In genomic region chr1:36397378-36398230, GRCh38 we compare ENCODE assay signal across 1 cellular context.
TF ChIP-seq lines count a peak whose summit lies in the region.

TSS of gene LSM10 (minus strand) at chr1:36397908. CDS start at chr1:36394129, 3,779 bp downstream.

TF ChIP-seq in HepG2, 621 proteins besides CTCF, POLR2A, EP300 and RAD21 (continued from another document and continues in another):
- TF ChIP-seq ZNF263 (CRISPR knock-in tag; IDR thresholded peaks at IDR 0.05): peak; percentile 79
- TF ChIP-seq ZNF570 (CRISPR knock-in tag; IDR thresholded peaks at IDR 0.05; ENCODE audit: borderline replicate concordance): no peak
- TF ChIP-seq SOX5 (CRISPR knock-in tag; IDR thresholded peaks at IDR 0.05; ENCODE audit: borderline replicate concordance): peak; percentile 21; the same call in 1 of the 2 replicates
- peak; percentile 87 for TF ChIP-seq ZNF24 (IDR thresholded peaks at IDR 0.05)
- peak; percentile 53; the same call in 1 of the 2 replicates for TF ChIP-seq KLF11 (CRISPR knock-in tag; IDR thresholded peaks at IDR 0.05)
- TF ChIP-seq, protein P1, sequence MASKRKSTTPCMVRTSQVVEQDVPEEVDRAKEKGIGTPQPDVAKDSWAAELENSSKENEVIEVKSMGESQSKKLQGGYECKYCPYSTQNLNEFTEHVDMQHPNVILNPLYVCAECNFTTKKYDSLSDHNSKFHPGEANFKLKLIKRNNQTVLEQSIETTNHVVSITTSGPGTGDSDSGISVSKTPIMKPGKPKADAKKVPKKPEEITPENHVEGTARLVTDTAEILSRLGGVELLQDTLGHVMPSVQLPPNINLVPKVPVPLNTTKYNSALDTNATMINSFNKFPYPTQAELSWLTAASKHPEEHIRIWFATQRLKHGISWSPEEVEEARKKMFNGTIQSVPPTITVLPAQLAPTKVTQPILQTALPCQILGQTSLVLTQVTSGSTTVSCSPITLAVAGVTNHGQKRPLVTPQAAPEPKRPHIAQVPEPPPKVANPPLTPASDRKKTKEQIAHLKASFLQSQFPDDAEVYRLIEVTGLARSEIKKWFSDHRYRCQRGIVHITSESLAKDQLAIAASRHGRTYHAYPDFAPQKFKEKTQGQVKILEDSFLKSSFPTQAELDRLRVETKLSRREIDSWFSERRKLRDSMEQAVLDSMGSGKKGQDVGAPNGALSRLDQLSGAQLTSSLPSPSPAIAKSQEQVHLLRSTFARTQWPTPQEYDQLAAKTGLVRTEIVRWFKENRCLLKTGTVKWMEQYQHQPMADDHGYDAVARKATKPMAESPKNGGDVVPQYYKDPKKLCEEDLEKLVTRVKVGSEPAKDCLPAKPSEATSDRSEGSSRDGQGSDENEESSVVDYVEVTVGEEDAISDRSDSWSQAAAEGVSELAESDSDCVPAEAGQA (IDR thresholded peaks at IDR 0.05; ENCODE audit: low read depth): no peak; the same call in 1 of the 2 replicates
- TF ChIP-seq, protein P1 (CRISPR knock-in tag; IDR thresholded peaks at IDR 0.05; ENCODE audit: borderline replicate concordance): peak; percentile 50; the same call in 1 of the 2 replicates
- TF ChIP-seq GABPB1 (CRISPR knock-in tag; IDR thresholded peaks at IDR 0.05): peak; percentile 90
- TF ChIP-seq, protein P2, sequence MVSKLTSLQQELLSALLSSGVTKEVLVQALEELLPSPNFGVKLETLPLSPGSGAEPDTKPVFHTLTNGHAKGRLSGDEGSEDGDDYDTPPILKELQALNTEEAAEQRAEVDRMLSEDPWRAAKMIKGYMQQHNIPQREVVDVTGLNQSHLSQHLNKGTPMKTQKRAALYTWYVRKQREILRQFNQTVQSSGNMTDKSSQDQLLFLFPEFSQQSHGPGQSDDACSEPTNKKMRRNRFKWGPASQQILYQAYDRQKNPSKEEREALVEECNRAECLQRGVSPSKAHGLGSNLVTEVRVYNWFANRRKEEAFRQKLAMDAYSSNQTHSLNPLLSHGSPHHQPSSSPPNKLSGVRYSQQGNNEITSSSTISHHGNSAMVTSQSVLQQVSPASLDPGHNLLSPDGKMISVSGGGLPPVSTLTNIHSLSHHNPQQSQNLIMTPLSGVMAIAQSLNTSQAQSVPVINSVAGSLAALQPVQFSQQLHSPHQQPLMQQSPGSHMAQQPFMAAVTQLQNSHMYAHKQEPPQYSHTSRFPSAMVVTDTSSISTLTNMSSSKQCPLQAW (CRISPR knock-in tag; IDR thresholded peaks at IDR 0.05): peak; percentile 72; the same call in 1 of the 2 replicates
- no peak; the same call in 1 of the 2 replicates for TF ChIP-seq TFDP1 (CRISPR knock-in tag; IDR thresholded peaks at IDR 0.05; ENCODE audit: borderline replicate concordance)
- peak; percentile 87 for TF ChIP-seq ZGPAT (CRISPR knock-in tag; IDR thresholded peaks at IDR 0.05)
- TF ChIP-seq, protein P3, sequence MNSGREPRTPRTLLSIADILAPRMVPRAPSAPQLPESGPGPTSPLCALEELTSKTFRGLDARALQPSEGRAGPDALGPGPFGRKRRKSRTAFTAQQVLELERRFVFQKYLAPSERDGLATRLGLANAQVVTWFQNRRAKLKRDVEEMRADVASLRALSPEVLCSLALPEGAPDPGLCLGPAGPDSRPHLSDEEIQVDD (CRISPR knock-in tag; IDR thresholded peaks at IDR 0.05; ENCODE audit: borderline replicate concordance): 0 out of 2 replicates have a peak, but pooled peaks have one; percentile 12
- no peak for TF ChIP-seq USF2 (IDR thresholded peaks at IDR 0.05; ENCODE audit: low read depth, low read length)
- TF ChIP-seq USF2 (CRISPR knock-in tag; IDR thresholded peaks at IDR 0.05; ENCODE audit: borderline replicate concordance): peak; percentile 60; the same call in 1 of the 2 replicates
- TF ChIP-seq ZNF775 (CRISPR knock-in tag; IDR thresholded peaks at IDR 0.05; ENCODE audit: borderline replicate concordance): no peak
- no peak for TF ChIP-seq AKAP8 (CRISPR knock-in tag; IDR thresholded peaks at IDR 0.05)
- TF ChIP-seq, protein P4, sequence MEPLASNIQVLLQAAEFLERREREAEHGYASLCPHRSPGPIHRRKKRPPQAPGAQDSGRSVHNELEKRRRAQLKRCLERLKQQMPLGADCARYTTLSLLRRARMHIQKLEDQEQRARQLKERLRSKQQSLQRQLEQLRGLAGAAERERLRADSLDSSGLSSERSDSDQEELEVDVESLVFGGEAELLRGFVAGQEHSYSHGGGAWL (CRISPR knock-in tag; IDR thresholded peaks at IDR 0.05): peak; percentile 83; the same call in 1 of the 2 replicates
- no peak for TF ChIP-seq ZNF878 (CRISPR knock-in tag; IDR thresholded peaks at IDR 0.05)
- 0 out of 2 replicates have a peak, but pooled peaks have one; percentile 30 for TF ChIP-seq KLF15 (CRISPR knock-in tag; IDR thresholded peaks at IDR 0.05; ENCODE audit: borderline replicate concordance)
- 0 out of 2 replicates have a peak, but pooled peaks have one; percentile 30 for TF ChIP-seq ZNF256 (CRISPR knock-in tag; conservative IDR thresholded peaks at IDR 0.05)
- 0 out of 2 replicates have a peak, but pooled peaks have one; percentile 62 for TF ChIP-seq SMAD1 (CRISPR knock-in tag; IDR thresholded peaks at IDR 0.05; ENCODE audit: borderline replicate concordance, low read depth)
- TF ChIP-seq FOXC1 (CRISPR knock-in tag; IDR thresholded peaks at IDR 0.05; ENCODE audit: borderline replicate concordance): peak; percentile 54; the same call in 1 of the 2 replicates
- TF ChIP-seq ZBTB7B (CRISPR knock-in tag; IDR thresholded peaks at IDR 0.05): peak; percentile 58
- TF ChIP-seq TP53 (CRISPR knock-in tag; conservative IDR thresholded peaks at IDR 0.05): peak; percentile 77; the same call in 1 of the 2 replicates
- TF ChIP-seq, protein P5, sequence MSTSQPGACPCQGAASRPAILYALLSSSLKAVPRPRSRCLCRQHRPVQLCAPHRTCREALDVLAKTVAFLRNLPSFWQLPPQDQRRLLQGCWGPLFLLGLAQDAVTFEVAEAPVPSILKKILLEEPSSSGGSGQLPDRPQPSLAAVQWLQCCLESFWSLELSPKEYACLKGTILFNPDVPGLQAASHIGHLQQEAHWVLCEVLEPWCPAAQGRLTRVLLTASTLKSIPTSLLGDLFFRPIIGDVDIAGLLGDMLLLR (CRISPR knock-in tag; IDR thresholded peaks at IDR 0.05): peak; percentile 52; the same call in 1 of the 2 replicates
- peak; percentile 73 for TF ChIP-seq ELF1 (CRISPR knock-in tag; IDR thresholded peaks at IDR 0.05)
- TF ChIP-seq MAFF (IDR thresholded peaks at IDR 0.05; ENCODE audit: low read depth, low read length): no peak
- no peak for TF ChIP-seq THAP8 (CRISPR knock-in tag; IDR thresholded peaks at IDR 0.05; ENCODE audit: borderline replicate concordance)
- peak; percentile 44; the same call in 1 of the 2 replicates for TF ChIP-seq ZBTB21 (CRISPR knock-in tag; IDR thresholded peaks at IDR 0.05)
- no peak for TF ChIP-seq TOPORS (CRISPR knock-in tag; IDR thresholded peaks at IDR 0.05)
- TF ChIP-seq ZNF232 (CRISPR knock-in tag; IDR thresholded peaks at IDR 0.05; ENCODE audit: borderline replicate concordance): peak; percentile 85; the same call in 1 of the 2 replicates
- TF ChIP-seq PITX1 (CRISPR knock-in tag; IDR thresholded peaks at IDR 0.05): peak; percentile 86
- no peak for TF ChIP-seq NR1H2 (CRISPR knock-in tag; IDR thresholded peaks at IDR 0.05; ENCODE audit: borderline replicate concordance, low read depth)
- TF ChIP-seq ARNT2 (CRISPR knock-in tag; IDR thresholded peaks at IDR 0.05; ENCODE audit: low read depth): peak; percentile 57; the same call in 1 of the 2 replicates
- peak; percentile 82 for TF ChIP-seq MYC (CRISPR knock-in tag; IDR thresholded peaks at IDR 0.05; ENCODE audit: borderline replicate concordance)
- TF ChIP-seq ZNF121 (CRISPR knock-in tag; IDR thresholded peaks at IDR 0.05): no peak
- TF ChIP-seq, protein P6, sequence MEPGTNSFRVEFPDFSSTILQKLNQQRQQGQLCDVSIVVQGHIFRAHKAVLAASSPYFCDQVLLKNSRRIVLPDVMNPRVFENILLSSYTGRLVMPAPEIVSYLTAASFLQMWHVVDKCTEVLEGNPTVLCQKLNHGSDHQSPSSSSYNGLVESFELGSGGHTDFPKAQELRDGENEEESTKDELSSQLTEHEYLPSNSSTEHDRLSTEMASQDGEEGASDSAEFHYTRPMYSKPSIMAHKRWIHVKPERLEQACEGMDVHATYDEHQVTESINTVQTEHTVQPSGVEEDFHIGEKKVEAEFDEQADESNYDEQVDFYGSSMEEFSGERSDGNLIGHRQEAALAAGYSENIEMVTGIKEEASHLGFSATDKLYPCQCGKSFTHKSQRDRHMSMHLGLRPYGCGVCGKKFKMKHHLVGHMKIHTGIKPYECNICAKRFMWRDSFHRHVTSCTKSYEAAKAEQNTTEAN (CRISPR knock-in tag; conservative IDR thresholded peaks at IDR 0.05): 0 out of 2 replicates have a peak, but pooled peaks have one; percentile 23
- TF ChIP-seq RFX1 (IDR thresholded peaks at IDR 0.05): no peak
- peak; percentile 67 for TF ChIP-seq MED1 (CRISPR knock-in tag; IDR thresholded peaks at IDR 0.05)
- TF ChIP-seq, protein P7, sequence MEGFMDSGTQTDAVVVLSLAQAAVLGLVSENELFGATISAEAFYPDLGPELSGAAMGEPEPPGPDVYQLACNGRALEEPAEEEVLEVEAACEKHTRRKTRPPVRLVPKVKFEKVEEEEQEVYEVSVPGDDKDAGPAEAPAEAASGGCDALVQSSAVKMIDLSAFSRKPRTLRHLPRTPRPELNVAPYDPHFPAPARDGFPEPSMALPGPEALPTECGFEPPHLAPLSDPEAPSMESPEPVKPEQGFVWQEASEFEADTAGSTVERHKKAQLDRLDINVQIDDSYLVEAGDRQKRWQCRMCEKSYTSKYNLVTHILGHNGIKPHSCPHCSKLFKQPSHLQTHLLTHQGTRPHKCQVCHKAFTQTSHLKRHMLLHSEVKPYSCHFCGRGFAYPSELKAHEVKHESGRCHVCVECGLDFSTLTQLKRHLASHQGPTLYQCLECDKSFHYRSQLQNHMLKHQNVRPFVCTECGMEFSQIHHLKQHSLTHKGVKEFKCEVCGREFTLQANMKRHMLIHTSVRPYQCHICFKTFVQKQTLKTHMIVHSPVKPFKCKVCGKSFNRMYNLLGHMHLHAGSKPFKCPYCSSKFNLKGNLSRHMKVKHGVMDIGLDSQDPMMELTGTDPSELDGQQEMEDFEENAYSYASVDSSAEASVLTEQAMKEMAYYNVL (CRISPR knock-in tag; IDR thresholded peaks at IDR 0.05; ENCODE audit: borderline replicate concordance): peak; percentile 34; the same call in 1 of the 2 replicates
- TF ChIP-seq, protein P8, sequence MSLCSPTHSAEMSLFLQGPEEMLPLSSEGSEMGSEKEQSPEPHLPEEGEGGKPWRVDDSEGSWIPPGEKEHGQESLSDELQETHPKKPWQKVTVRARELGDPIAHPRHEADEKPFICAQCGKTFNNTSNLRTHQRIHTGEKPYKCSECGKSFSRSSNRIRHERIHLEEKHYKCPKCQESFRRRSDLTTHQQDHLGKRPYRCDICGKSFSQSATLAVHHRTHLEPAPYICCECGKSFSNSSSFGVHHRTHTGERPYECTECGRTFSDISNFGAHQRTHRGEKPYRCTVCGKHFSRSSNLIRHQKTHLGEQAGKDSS (CRISPR knock-in tag; IDR thresholded peaks at IDR 0.05; ENCODE audit: borderline replicate concordance, low read depth): peak; percentile 91; the same call in 1 of the 2 replicates
- 0 out of 2 replicates have a peak, but pooled peaks have one; percentile 23 for TF ChIP-seq SMAD9 (CRISPR knock-in tag; IDR thresholded peaks at IDR 0.05)
- TF ChIP-seq NR3C1 (CRISPR knock-in tag; IDR thresholded peaks at IDR 0.05): no peak
